ENCODE assay signal across 18 cellular contexts in genomic region chr16:19850131-19850817, GRCh38. TPM values are rescaled to one million over a fixed set of nuclear protein-coding genes. Genes with fewer than 3 reads are reported as not detected.
"Had no signal": no experiment of that assay in that cellular context is flagged by ENCODE, and none has a peak within 500 bp of the region (broad histone marks: within the 10 kb centered on the region; RNA-seq: fewer than 3 reads in every experiment).

No MANE protein-coding gene starts in this region.

- DNase-seq: activated CD4-positive, alpha-beta T cell treated with anti-CD3 and anti-CD28 coated beads, Interleukin-2, amount 50 U/mL, for 1 hour; activated naive CD4-positive, alpha-beta T cell treated with anti-CD3 and anti-CD28 coated beads for 36 hours; activated T-cell treated with anti-CD3 and anti-CD28 coated beads for 4 hours; erythroblast; hippocampal formation; kidney glomerular epithelial cell; occipital lobe; psoas muscle; stimulated activated CD4-positive, alpha-beta T cell treated with anti-CD3 and anti-CD28 coated beads, Interleukin-2, amount 100 ng/mL, for 24 hours; stimulated activated naive B cell treated with anti-CD40 and anti-IgM and Interleukin-4, amounts not matched to agents 10 μg/mL and 1 μg/mL and 100 μg/mL, for 72 hours; T-helper 2 cell had no signal

- H3K9me3 Mint-ChIP-seq: activated naive CD4-positive, alpha-beta T cell treated with anti-CD3 and anti-CD28 coated beads for 36 hours; activated T-helper 17 cell treated with anti-CD3 and anti-CD28 coated beads, Interleukin-2, amount 50 U/mL, for 72 hours; central memory CD8-positive, alpha-beta T cell; dendritic cell treated with granulocyte-macrophage colony-stimulating factor and Interleukin-4, amounts not matched to agents 40 ng/mL and 50 ng/mL, for 4 days; natural killer cell treated with Interleukin-12 subunit alpha and Interleukin-12 subunit beta and Interleukin-15 and Interleukin-18, amount 100 ng/mL, for 72 hours; stimulated activated naive B cell treated with anti-CD40 and anti-IgM and Interleukin-4, amounts not matched to agents 10 μg/mL and 1 μg/mL and 100 μg/mL, for 72 hours; type B pancreatic cell had no signal

- H3K27ac Mint-ChIP-seq: activated naive CD4-positive, alpha-beta T cell treated with anti-CD3 and anti-CD28 coated beads for 36 hours; activated T-helper 17 cell treated with anti-CD3 and anti-CD28 coated beads, Interleukin-2, amount 50 U/mL, for 72 hours; dendritic cell treated with granulocyte-macrophage colony-stimulating factor and Interleukin-4, amounts not matched to agents 40 ng/mL and 50 ng/mL, for 4 days; natural killer cell treated with Interleukin-12 subunit alpha and Interleukin-12 subunit beta and Interleukin-15 and Interleukin-18, amount 100 ng/mL, for 72 hours; stimulated activated naive B cell treated with anti-CD40 and anti-IgM and Interleukin-4, amounts not matched to agents 10 μg/mL and 1 μg/mL and 100 μg/mL, for 72 hours; type B pancreatic cell had no signal

- H3K36me3 Mint-ChIP-seq: natural killer cell treated with Interleukin-12 subunit alpha and Interleukin-12 subunit beta and Interleukin-15 and Interleukin-18, amount 100 ng/mL, for 72 hours had no signal

- H3K27me3 Mint-ChIP-seq: dendritic cell treated with granulocyte-macrophage colony-stimulating factor and Interleukin-4, amounts not matched to agents 40 ng/mL and 50 ng/mL, for 4 days; stimulated activated naive B cell treated with anti-CD40 and anti-IgM and Interleukin-4, amounts not matched to agents 10 μg/mL and 1 μg/mL and 100 μg/mL, for 72 hours; type B pancreatic cell had no signal

- H3K9me3 ChIP-seq: psoas muscle had no signal

- H3K4me3 Mint-ChIP-seq: activated naive CD4-positive, alpha-beta T cell treated with anti-CD3 and anti-CD28 coated beads for 36 hours; activated T-helper 17 cell treated with anti-CD3 and anti-CD28 coated beads, Interleukin-2, amount 50 U/mL, for 72 hours; central memory CD8-positive, alpha-beta T cell; dendritic cell treated with granulocyte-macrophage colony-stimulating factor and Interleukin-4, amounts not matched to agents 40 ng/mL and 50 ng/mL, for 4 days; natural killer cell treated with Interleukin-12 subunit alpha and Interleukin-12 subunit beta and Interleukin-15 and Interleukin-18, amount 100 ng/mL, for 72 hours; stimulated activated naive B cell treated with anti-CD40 and anti-IgM and Interleukin-4, amounts not matched to agents 10 μg/mL and 1 μg/mL and 100 μg/mL, for 72 hours; type B pancreatic cell had no signal

- H3K4me3 ChIP-seq: psoas muscle had no signal

- H3K4me1 Mint-ChIP-seq: activated T-helper 17 cell treated with anti-CD3 and anti-CD28 coated beads, Interleukin-2, amount 50 U/mL, for 72 hours; central memory CD8-positive, alpha-beta T cell had no signal

- ATAC-seq: activated T-helper 17 cell treated with anti-CD3 and anti-CD28 coated beads, Interleukin-2, amount 50 U/mL, for 72 hours; natural killer cell treated with Interleukin-12 subunit alpha and Interleukin-12 subunit beta and Interleukin-15 and Interleukin-18, amount 100 ng/mL, for 72 hours; psoas muscle; sciatic nerve; stimulated activated naive B cell treated with anti-CD40 and anti-IgM and Interleukin-4, amounts not matched to agents 10 μg/mL and 1 μg/mL and 100 μg/mL, for 72 hours had no signal

RNA-seq across cellular contexts. Expression of gene GPRC5B, which starts 34.4 kb away (rescaled TPM):
- total RNA-seq: activated CD8-positive, alpha-beta memory T cell treated with anti-CD3 and anti-CD28 coated beads for 36 hours; activated T-helper 17 cell treated with anti-CD3 and anti-CD28 coated beads, Interleukin-2, amount 50 U/mL, for 72 hours; natural killer cell treated with Interleukin-12 subunit alpha and Interleukin-12 subunit beta and Interleukin-15 and Interleukin-18, amount 100 ng/mL, for 72 hours had no signal
